1 cellular context compared by ENCODE assay signal in genomic region chr4:174157106-174157607, GRCh38.
TF ChIP-seq lines count a peak whose summit lies in the region.

No MANE protein-coding gene starts in this region.

TF ChIP-seq in HEK293, 187 proteins besides CTCF, POLR2A, EP300 and RAD21 (continued from another document):
- TF ChIP-seq SCRT2 (tag by site-specific recombination; IDR thresholded peaks at IDR 0.05) (peak; percentile 48; the same call in 1 of the 2 replicates), OVOL3 (tag by site-specific recombination; IDR thresholded peaks at IDR 0.05) (peak; percentile 85; the same call in 1 of the 2 replicates), ZNF837 (tag by site-specific recombination; IDR thresholded peaks at IDR 0.05) (no peak), ZEB2 (tag by site-specific recombination; IDR thresholded peaks at IDR 0.05) (0 out of 2 replicates have a peak, but pooled peaks have one; percentile 35), INSM2 (tag by site-specific recombination; IDR thresholded peaks at IDR 0.05) (0 out of 2 replicates have a peak, but pooled peaks have one; percentile 58), ZNF558 (tag by site-specific recombination; IDR thresholded peaks at IDR 0.05) (no peak), ZNF629 (tag by site-specific recombination; IDR thresholded peaks at IDR 0.05) (0 out of 2 replicates have a peak, but pooled peaks have one; percentile 11), ZNF335 (tag by site-specific recombination; conservative IDR thresholded peaks at IDR 0.05) (peak; percentile 41), ZBTB44 (tag by site-specific recombination; IDR thresholded peaks at IDR 0.05) (peak; percentile 65; the same call in 1 of the 2 replicates), ZNF747 (tag by site-specific recombination; IDR thresholded peaks at IDR 0.05) (no peak), PRDM6 (tag by site-specific recombination; IDR thresholded peaks at IDR 0.05) (peak; percentile 82), ZNF274 (IDR thresholded peaks at IDR 0.05; ENCODE audit: low read length) (no peak), ZNF274 (tag by site-specific recombination; IDR thresholded peaks at IDR 0.05; ENCODE audit: borderline replicate concordance) (no peak), SCRT1 (tag by site-specific recombination; IDR thresholded peaks at IDR 0.05; ENCODE audit: borderline replicate concordance) (peak; percentile 74; the same call in 1 of the 2 replicates)
- TF ChIP-seq, protein P1, sequence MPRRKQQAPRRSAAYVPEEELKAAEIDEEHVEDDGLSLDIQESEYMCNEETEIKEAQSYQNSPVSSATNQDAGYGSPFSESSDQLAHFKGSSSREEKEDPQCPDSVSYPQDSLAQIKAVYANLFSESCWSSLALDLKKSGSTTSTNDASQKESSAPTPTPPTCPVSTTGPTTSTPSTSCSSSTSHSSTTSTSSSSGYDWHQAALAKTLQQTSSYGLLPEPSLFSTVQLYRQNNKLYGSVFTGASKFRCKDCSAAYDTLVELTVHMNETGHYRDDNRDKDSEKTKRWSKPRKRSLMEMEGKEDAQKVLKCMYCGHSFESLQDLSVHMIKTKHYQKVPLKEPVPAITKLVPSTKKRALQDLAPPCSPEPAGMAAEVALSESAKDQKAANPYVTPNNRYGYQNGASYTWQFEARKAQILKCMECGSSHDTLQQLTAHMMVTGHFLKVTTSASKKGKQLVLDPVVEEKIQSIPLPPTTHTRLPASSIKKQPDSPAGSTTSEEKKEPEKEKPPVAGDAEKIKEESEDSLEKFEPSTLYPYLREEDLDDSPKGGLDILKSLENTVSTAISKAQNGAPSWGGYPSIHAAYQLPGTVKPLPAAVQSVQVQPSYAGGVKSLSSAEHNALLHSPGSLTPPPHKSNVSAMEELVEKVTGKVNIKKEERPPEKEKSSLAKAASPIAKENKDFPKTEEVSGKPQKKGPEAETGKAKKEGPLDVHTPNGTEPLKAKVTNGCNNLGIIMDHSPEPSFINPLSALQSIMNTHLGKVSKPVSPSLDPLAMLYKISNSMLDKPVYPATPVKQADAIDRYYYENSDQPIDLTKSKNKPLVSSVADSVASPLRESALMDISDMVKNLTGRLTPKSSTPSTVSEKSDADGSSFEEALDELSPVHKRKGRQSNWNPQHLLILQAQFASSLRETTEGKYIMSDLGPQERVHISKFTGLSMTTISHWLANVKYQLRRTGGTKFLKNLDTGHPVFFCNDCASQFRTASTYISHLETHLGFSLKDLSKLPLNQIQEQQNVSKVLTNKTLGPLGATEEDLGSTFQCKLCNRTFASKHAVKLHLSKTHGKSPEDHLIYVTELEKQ (tag by site-specific recombination; IDR thresholded peaks at IDR 0.05; ENCODE audit: borderline replicate concordance) = peak; percentile 13; the same call in 1 of the 2 replicates
